1 cellular context compared by ENCODE assay signal in the genomic region with DNA sequence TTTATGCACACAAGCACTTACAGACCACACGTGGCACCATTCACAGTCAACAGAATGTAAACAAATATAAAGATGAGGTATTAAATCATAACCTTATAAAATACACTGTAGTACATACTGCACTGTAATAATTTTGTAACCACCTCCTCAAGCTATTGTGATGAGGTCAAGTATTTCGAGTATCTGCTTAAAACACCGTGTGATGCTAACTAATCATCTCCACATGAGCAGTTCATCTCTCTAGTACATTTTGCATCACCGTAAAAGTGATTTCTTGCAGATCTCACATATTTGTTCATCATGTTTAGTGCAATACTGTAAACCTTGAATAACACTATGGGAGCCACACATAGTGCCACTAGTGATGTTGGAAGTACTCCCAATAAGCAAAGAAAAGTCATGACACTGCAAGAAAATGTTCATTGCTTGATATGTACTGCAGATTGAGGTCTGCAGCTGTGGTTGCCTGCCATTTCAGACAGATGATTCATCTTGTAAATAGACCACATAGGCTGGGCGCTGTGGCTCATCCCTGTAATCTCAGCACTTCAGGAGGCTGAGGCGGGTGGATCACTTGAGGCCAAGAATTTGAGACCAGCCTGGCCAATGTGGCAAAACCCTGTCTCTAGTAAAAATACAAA.
TF ChIP-seq lines count a peak whose summit lies in the region.

No MANE protein-coding gene starts in this region.

TF ChIP-seq in K562, 482 proteins besides CTCF, POLR2A, EP300 and RAD21 (continued from another document):
- TF ChIP-seq, protein P1, sequence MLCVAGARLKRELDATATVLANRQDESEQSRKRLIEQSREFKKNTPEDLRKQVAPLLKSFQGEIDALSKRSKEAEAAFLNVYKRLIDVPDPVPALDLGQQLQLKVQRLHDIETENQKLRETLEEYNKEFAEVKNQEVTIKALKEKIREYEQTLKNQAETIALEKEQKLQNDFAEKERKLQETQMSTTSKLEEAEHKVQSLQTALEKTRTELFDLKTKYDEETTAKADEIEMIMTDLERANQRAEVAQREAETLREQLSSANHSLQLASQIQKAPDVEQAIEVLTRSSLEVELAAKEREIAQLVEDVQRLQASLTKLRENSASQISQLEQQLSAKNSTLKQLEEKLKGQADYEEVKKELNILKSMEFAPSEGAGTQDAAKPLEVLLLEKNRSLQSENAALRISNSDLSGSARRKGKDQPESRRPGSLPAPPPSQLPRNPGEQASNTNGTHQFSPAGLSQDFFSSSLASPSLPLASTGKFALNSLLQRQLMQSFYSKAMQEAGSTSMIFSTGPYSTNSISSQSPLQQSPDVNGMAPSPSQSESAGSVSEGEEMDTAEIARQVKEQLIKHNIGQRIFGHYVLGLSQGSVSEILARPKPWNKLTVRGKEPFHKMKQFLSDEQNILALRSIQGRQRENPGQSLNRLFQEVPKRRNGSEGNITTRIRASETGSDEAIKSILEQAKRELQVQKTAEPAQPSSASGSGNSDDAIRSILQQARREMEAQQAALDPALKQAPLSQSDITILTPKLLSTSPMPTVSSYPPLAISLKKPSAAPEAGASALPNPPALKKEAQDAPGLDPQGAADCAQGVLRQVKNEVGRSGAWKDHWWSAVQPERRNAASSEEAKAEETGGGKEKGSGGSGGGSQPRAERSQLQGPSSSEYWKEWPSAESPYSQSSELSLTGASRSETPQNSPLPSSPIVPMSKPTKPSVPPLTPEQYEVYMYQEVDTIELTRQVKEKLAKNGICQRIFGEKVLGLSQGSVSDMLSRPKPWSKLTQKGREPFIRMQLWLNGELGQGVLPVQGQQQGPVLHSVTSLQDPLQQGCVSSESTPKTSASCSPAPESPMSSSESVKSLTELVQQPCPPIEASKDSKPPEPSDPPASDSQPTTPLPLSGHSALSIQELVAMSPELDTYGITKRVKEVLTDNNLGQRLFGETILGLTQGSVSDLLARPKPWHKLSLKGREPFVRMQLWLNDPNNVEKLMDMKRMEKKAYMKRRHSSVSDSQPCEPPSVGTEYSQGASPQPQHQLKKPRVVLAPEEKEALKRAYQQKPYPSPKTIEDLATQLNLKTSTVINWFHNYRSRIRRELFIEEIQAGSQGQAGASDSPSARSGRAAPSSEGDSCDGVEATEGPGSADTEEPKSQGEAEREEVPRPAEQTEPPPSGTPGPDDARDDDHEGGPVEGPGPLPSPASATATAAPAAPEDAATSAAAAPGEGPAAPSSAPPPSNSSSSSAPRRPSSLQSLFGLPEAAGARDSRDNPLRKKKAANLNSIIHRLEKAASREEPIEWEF (CRISPR knock-in tag; IDR thresholded peaks at IDR 0.05): no peak
